ENCODE assay signal across 8 cellular contexts in the genomic region with DNA sequence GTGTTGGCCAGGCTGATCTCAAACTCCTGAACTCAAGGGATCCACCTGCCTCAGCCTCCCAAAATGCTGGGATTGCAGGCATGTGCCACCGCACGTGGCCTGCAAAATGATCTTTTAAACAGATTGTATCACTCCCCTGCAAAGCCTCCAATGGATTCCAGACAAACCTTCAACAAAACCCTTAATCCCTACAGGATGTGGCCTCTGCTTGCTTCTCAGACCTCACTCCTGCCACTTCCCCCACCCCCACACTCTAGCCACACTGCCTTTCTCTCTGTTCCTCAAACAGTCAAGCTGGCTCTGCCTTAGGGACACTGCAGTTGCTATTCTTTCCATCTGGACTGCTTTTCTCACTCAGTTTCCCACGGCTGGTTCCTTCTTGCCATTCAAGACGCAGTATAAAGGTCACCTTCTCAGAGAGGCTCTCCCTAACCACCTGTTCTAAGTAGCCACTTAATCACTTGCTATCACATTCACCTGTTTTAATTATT. TPM values are rescaled to one million over a fixed set of nuclear protein-coding genes. Genes with fewer than 3 reads are reported as not detected.
DNase-seq lines count a peak whose midpoint lies in the region; ATAC-seq and TF ChIP-seq lines count a peak whose summit lies in the region.

No MANE protein-coding gene starts in this region.

- H3K4me1 Mint-ChIP-seq in WTC11: peaks cover 41% of the 10 kb centered on the region
- H3K4me1 Mint-ChIP-seq in memory B cell: peaks cover 31% of the 10 kb centered on the region
- peaks cover 16% of the 10 kb centered on the region for H3K4me1 Mint-ChIP-seq in activated T-helper 2 cell treated with anti-CD3 and anti-CD28 coated beads, Interferon-gamma antibody, Interleukin-2, Interleukin-4, amounts not matched to agents 10 μg/mL and 5 μg/mL and 100 μg/mL, durations not matched to agents 14 hours and 24 hours and 36 hours (ENCODE audit: low read depth)

- no peak overlapping the region for H3K4me3 Mint-ChIP-seq in WTC11
- H3K4me3 Mint-ChIP-seq in memory B cell: peak overlapping the region; percentile 49
- H3K4me3 Mint-ChIP-seq in activated T-helper 2 cell treated with anti-CD3 and anti-CD28 coated beads, Interferon-gamma antibody, Interleukin-2, Interleukin-4, amounts not matched to agents 10 μg/mL and 5 μg/mL and 100 μg/mL, durations not matched to agents 14 hours and 24 hours and 36 hours (ENCODE audit: low read depth): no peak overlapping the region

- ATAC-seq in GM19023 (IDR thresholded peaks at IDR 0.05; ENCODE audit: unreplicated experiment) (peak; percentile 53), HG03354 (IDR thresholded peaks at IDR 0.05; ENCODE audit: poor library complexity, severe bottlenecking, unreplicated experiment) (peak; percentile 55), WTC11 (peak; percentile 81), memory B cell (ENCODE audit: low read depth) (peak; percentile 61), GM19452 (IDR thresholded peaks at IDR 0.05; ENCODE audit: unreplicated experiment) (no peak)

- intact Hi-C loops in activated T-helper 2 cell treated with anti-CD3 and anti-CD28 coated beads, Interferon-gamma antibody, Interleukin-2, Interleukin-4, amounts not matched to agents 10 μg/mL and 5 μg/mL and 100 μg/mL, durations not matched to agents 14 hours and 24 hours and 36 hours (cut with micrococcal nuclease): no loop called here

- H3K27me3 Mint-ChIP-seq in WTC11 (ENCODE audit: low read depth) (no peaks in the 10 kb centered on the region; the same call in 1 of the 2 replicates), memory B cell (no peaks in the 10 kb centered on the region)
- peaks cover 18% of the 10 kb centered on the region for H3K27me3 Mint-ChIP-seq in activated T-helper 2 cell treated with anti-CD3 and anti-CD28 coated beads, Interferon-gamma antibody, Interleukin-2, Interleukin-4, amounts not matched to agents 10 μg/mL and 5 μg/mL and 100 μg/mL, durations not matched to agents 14 hours and 24 hours and 36 hours (ENCODE audit: low read depth)

- POLR2A ChIA-PET in WTC11 (lab: Charles Lee): no interaction called here

- H3K36me3 Mint-ChIP-seq in WTC11: no peaks in the 10 kb centered on the region
- no peaks in the 10 kb centered on the region for H3K36me3 Mint-ChIP-seq in memory B cell
- no peaks in the 10 kb centered on the region for H3K36me3 Mint-ChIP-seq in activated T-helper 2 cell treated with anti-CD3 and anti-CD28 coated beads, Interferon-gamma antibody, Interleukin-2, Interleukin-4, amounts not matched to agents 10 μg/mL and 5 μg/mL and 100 μg/mL, durations not matched to agents 14 hours and 24 hours and 36 hours (ENCODE audit: low read depth)

- DNase-seq in WTC11 (ENCODE audit: low spot score) (peak; percentile 25), memory B cell (ENCODE audit: low spot score in 2 of 2) (peak in 1 of 2 donors; percentile 36), GOT3 (lab: John Stamatoyannopoulos, UW) (no peak)
- DNase-seq in activated T-helper 2 cell treated with anti-CD3 and anti-CD28 coated beads, Interferon-gamma antibody, Interleukin-2, Interleukin-4, amounts not matched to agents 10 μg/mL and 5 μg/mL and 100 μg/mL, durations not matched to agents 14 hours and 24 hours and 36 hours (ENCODE audit: low spot score): no peak
- DNase-seq in activated CD4-positive, alpha-beta T cell treated with anti-CD3 and anti-CD28 coated beads for 4 hours: no peak

- no peaks in the 10 kb centered on the region for H3K9me3 Mint-ChIP-seq in WTC11
- H3K9me3 Mint-ChIP-seq in memory B cell: no peaks in the 10 kb centered on the region
- H3K9me3 Mint-ChIP-seq in activated T-helper 2 cell treated with anti-CD3 and anti-CD28 coated beads, Interferon-gamma antibody, Interleukin-2, Interleukin-4, amounts not matched to agents 10 μg/mL and 5 μg/mL and 100 μg/mL, durations not matched to agents 14 hours and 24 hours and 36 hours: no peaks in the 10 kb centered on the region

- CTCF ChIA-PET in WTC11 (lab: Charles Lee): interaction anchor here (0.6 to 1.8 kb wide), 4 partner anchors 8 to 78 kb away, joined by 3 to 4 read pairs (median 3); no protein-coding TSS in a partner anchor

- peak overlapping the region; percentile 82 for H3K27ac Mint-ChIP-seq in WTC11
- peak overlapping the region; percentile 75 for H3K27ac Mint-ChIP-seq in memory B cell
- no peak overlapping the region for H3K27ac Mint-ChIP-seq in activated T-helper 2 cell treated with anti-CD3 and anti-CD28 coated beads, Interferon-gamma antibody, Interleukin-2, Interleukin-4, amounts not matched to agents 10 μg/mL and 5 μg/mL and 100 μg/mL, durations not matched to agents 14 hours and 24 hours and 36 hours

- no peak for TF ChIP-seq CTCF in WTC11 (IDR thresholded peaks at IDR 0.05)

TF ChIP-seq in WTC11, 78 proteins besides CTCF, POLR2A, EP300 and RAD21:
- TF ChIP-seq, protein P1, sequence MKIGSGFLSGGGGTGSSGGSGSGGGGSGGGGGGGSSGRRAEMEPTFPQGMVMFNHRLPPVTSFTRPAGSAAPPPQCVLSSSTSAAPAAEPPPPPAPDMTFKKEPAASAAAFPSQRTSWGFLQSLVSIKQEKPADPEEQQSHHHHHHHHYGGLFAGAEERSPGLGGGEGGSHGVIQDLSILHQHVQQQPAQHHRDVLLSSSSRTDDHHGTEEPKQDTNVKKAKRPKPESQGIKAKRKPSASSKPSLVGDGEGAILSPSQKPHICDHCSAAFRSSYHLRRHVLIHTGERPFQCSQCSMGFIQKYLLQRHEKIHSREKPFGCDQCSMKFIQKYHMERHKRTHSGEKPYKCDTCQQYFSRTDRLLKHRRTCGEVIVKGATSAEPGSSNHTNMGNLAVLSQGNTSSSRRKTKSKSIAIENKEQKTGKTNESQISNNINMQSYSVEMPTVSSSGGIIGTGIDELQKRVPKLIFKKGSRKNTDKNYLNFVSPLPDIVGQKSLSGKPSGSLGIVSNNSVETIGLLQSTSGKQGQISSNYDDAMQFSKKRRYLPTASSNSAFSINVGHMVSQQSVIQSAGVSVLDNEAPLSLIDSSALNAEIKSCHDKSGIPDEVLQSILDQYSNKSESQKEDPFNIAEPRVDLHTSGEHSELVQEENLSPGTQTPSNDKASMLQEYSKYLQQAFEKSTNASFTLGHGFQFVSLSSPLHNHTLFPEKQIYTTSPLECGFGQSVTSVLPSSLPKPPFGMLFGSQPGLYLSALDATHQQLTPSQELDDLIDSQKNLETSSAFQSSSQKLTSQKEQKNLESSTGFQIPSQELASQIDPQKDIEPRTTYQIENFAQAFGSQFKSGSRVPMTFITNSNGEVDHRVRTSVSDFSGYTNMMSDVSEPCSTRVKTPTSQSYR (CRISPR knock-in tag; IDR thresholded peaks at IDR 0.05): 0 out of 2 replicates have a peak, but pooled peaks have one; percentile 25
- TF ChIP-seq, protein P2, sequence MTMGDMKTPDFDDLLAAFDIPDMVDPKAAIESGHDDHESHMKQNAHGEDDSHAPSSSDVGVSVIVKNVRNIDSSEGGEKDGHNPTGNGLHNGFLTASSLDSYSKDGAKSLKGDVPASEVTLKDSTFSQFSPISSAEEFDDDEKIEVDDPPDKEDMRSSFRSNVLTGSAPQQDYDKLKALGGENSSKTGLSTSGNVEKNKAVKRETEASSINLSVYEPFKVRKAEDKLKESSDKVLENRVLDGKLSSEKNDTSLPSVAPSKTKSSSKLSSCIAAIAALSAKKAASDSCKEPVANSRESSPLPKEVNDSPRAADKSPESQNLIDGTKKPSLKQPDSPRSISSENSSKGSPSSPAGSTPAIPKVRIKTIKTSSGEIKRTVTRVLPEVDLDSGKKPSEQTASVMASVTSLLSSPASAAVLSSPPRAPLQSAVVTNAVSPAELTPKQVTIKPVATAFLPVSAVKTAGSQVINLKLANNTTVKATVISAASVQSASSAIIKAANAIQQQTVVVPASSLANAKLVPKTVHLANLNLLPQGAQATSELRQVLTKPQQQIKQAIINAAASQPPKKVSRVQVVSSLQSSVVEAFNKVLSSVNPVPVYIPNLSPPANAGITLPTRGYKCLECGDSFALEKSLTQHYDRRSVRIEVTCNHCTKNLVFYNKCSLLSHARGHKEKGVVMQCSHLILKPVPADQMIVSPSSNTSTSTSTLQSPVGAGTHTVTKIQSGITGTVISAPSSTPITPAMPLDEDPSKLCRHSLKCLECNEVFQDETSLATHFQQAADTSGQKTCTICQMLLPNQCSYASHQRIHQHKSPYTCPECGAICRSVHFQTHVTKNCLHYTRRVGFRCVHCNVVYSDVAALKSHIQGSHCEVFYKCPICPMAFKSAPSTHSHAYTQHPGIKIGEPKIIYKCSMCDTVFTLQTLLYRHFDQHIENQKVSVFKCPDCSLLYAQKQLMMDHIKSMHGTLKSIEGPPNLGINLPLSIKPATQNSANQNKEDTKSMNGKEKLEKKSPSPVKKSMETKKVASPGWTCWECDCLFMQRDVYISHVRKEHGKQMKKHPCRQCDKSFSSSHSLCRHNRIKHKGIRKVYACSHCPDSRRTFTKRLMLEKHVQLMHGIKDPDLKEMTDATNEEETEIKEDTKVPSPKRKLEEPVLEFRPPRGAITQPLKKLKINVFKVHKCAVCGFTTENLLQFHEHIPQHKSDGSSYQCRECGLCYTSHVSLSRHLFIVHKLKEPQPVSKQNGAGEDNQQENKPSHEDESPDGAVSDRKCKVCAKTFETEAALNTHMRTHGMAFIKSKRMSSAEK (CRISPR knock-in tag; IDR thresholded peaks at IDR 0.05; ENCODE audit: borderline replicate concordance): no peak
- no peak for TF ChIP-seq CREM (CRISPR knock-in tag; IDR thresholded peaks at IDR 0.05)
- TF ChIP-seq GTF2I (CRISPR knock-in tag; conservative IDR thresholded peaks at IDR 0.05): no peak
- TF ChIP-seq SOX15 (CRISPR knock-in tag; IDR thresholded peaks at IDR 0.05): no peak

RNA-seq across cellular contexts. Expression of gene TMED10, which starts 47.3 kb away (rescaled TPM):
- total RNA-seq in WTC11 (2021): 214 to 234 TPM (median 220 TPM) in 3 replicates
- 231 and 248 TPM in 2 replicates for total RNA-seq in activated T-helper 2 cell treated with anti-CD3 and anti-CD28 coated beads, Interferon-gamma antibody, Interleukin-2, Interleukin-4, amounts not matched to agents 10 μg/mL and 5 μg/mL and 100 μg/mL, durations not matched to agents 14 hours and 24 hours and 36 hours

RNA-seq across cellular contexts. Expression of gene FOS, which starts 54.9 kb away (rescaled TPM):
- 23.9 to 57.4 TPM (median 50.8 TPM) in 3 replicates for total RNA-seq in WTC11 (2021)
- 24.7 and 27.8 TPM in 2 replicates for total RNA-seq in activated T-helper 2 cell treated with anti-CD3 and anti-CD28 coated beads, Interferon-gamma antibody, Interleukin-2, Interleukin-4, amounts not matched to agents 10 μg/mL and 5 μg/mL and 100 μg/mL, durations not matched to agents 14 hours and 24 hours and 36 hours
